ENCODE assay signal across 14 cellular contexts in genomic region chr9:130766904-130767262, GRCh38.
DNase-seq lines count a peak whose midpoint lies in the region; TF ChIP-seq lines count a peak whose summit lies in the region.
"Had no signal": no experiment of that assay in that cellular context is flagged by ENCODE, and none has a peak within 500 bp of the region (broad histone marks: within the 10 kb centered on the region; RNA-seq: fewer than 3 reads in every experiment).

No MANE protein-coding gene starts in this region.

- no peaks in the 10 kb centered on the region for H3K27me3 ChIP-seq in BLaER1 treated with 17β-estradiol and CSF1 and Interleukin-3, amounts not matched to agents 10 nM and 100 nM
- H3K27me3 ChIP-seq in esophagus muscularis mucosa: no peaks in the 10 kb centered on the region

- no peak for TF ChIP-seq EP300 in esophagus muscularis mucosa (IDR thresholded peaks at IDR 0.05)

- H3K4me2 ChIP-seq in BLaER1 treated with 17β-estradiol and CSF1 and Interleukin-3, amounts not matched to agents 10 nM and 100 nM: peak overlapping the region; percentile 4 to 90 (median 52); a peak in 18 of 22 replicates
- H3K4me2 ChIP-seq: KMS-11 had no signal

- peak overlapping the region in 8 of 11 experiments; percentile 0 to 69 (median 42); a peak in 9 of 22 replicates for H3K9ac ChIP-seq in BLaER1 treated with 17β-estradiol and CSF1 and Interleukin-3, amounts not matched to agents 10 nM and 100 nM
- H3K9ac ChIP-seq: KMS-11 had no signal

- H4K20me1 ChIP-seq in BLaER1 treated with 17β-estradiol and CSF1 and Interleukin-3, amounts not matched to agents 10 nM and 100 nM: peaks cover 11 to 97% (median 48%) of the 10 kb centered on the region in 11 experiments; a peak in 20 of 22 replicates

- peaks cover 55% of the 10 kb centered on the region for H3K4me1 Mint-ChIP-seq in neural crest cell

- H3K4me1 ChIP-seq in BLaER1 treated with 17β-estradiol and CSF1 and Interleukin-3, amounts not matched to agents 10 nM and 100 nM: peaks cover 41 to 78% (median 56%) of the 10 kb centered on the region in 10 experiments
- peaks cover 20 to 66% (median 49%) of the 10 kb centered on the region in 4 donors for H3K4me1 ChIP-seq in esophagus muscularis mucosa

- no peaks in the 10 kb centered on the region for H3K27me3 Mint-ChIP-seq in neural crest cell (ENCODE audit: low read depth)

- no peaks in the 10 kb centered on the region for H3K9me3 ChIP-seq in BLaER1 treated with 17β-estradiol and CSF1 and Interleukin-3, amounts not matched to agents 10 nM and 100 nM (replicated peaks in 1 of 11)
- no peaks in the 10 kb centered on the region for H3K9me3 ChIP-seq in esophagus muscularis mucosa
- H3K9me3 ChIP-seq: lower lobe of right lung had no signal

- H3K27ac Mint-ChIP-seq in neural crest cell (ENCODE audit: unreplicated experiment): peak overlapping the region; percentile 85

- H3K36me3 Mint-ChIP-seq in neural crest cell (ENCODE audit: low read depth): no peaks in the 10 kb centered on the region

- H3K27ac ChIP-seq in BLaER1 treated with 17β-estradiol and CSF1 and Interleukin-3, amounts not matched to agents 10 nM and 100 nM: peak overlapping the region in 10 of 11 experiments; percentile 2 to 77 (median 44); a peak in 14 of 22 replicates
- H3K27ac ChIP-seq in esophagus muscularis mucosa (replicated peaks in 1 of 4): peak overlapping the region; percentile 42 to 65 (median 55)
- H3K27ac ChIP-seq: KMS-11, lower lobe of right lung, SK-N-MC had no signal

- intact Hi-C loops in esophagus muscularis mucosa (cut with DNase I): loop anchor here (5.0 kb wide), 2 partner anchors 65 to 175 kb away; no protein-coding TSS in a partner anchor

- 54% methylated on average over 4 of the region's 4 CpGs for WGBS in esophagus muscularis mucosa

- peak; percentile 66 for DNase-seq in MV-4-11 (lab: John Stamatoyannopoulos, UW)
- no peak for DNase-seq in esophagus muscularis mucosa (ENCODE audit: extremely low spot score)
- no peak for DNase-seq in neural crest cell (ENCODE audit: low read depth, low spot score)
- no peak for DNase-seq in GOT3 (lab: John Stamatoyannopoulos, UW)
- no peak for DNase-seq in stimulated activated CD4-positive, alpha-beta T cell treated with anti-CD3 and anti-CD28 coated beads, Interleukin-15, amount 100 ng/mL, for 24 hours
- DNase-seq in NCI-H2029 treated with DMSO at 0.1 percent for 48 hours (lab: John Stamatoyannopoulos, UW): no peak
- DNase-seq in activated CD4-positive, alpha-beta T cell treated with anti-CD3 and anti-CD28 coated beads, Interleukin-2, amount 50 U/mL, for 4 hours: no peak
- DNase-seq: Calu3, foreskin melanocyte, lower lobe of right lung, NCI-H510A treated with DMSO at 0.1 percent for 48 hours had no signal

- H3K4me3 ChIP-seq in BLaER1 treated with 17β-estradiol and CSF1 and Interleukin-3, amounts not matched to agents 10 nM and 100 nM: no peak overlapping the region
- no peak overlapping the region for H3K4me3 ChIP-seq in esophagus muscularis mucosa
- H3K4me3 ChIP-seq: lower lobe of right lung, SK-N-MC had no signal

- no peaks in the 10 kb centered on the region for H3K36me3 ChIP-seq in BLaER1 treated with 17β-estradiol and CSF1 and Interleukin-3, amounts not matched to agents 10 nM and 100 nM
- no peaks in the 10 kb centered on the region for H3K36me3 ChIP-seq in esophagus muscularis mucosa
- H3K36me3 ChIP-seq: lower lobe of right lung had no signal

- H3K9me3 Mint-ChIP-seq in neural crest cell: no peaks in the 10 kb centered on the region

- no peak for TF ChIP-seq CTCF in esophagus muscularis mucosa (IDR thresholded peaks at IDR 0.05)
- TF ChIP-seq CTCF in neural crest cell (conservative IDR thresholded peaks at IDR 0.05): no peak

- no peak for TF ChIP-seq POLR2A in esophagus muscularis mucosa (IDR thresholded peaks at IDR 0.05; ENCODE audit: low read depth)

- H3K4me3 Mint-ChIP-seq in neural crest cell: no peak overlapping the region
